Comparison of ENCODE assay signal across 9 cellular contexts in the genomic region with DNA sequence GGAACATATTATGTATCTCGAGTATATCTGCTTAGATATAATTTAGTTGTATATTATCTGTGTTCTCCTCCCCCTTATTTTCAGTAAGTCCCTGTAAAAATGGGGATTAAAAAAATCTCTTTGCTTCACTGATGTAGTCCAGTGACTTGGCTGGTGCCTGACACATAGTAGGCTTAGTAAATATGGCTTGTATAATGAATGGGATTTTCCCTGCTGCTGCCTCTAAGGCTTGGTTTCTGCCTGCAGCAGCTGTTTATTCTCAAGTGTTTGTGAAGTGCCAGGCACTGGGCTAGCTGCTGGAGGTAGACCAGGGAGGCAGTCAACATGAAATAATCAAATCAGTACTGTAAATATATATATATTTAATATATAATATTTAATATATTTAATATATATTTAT. TPM values are rescaled to one million over a fixed set of nuclear protein-coding genes. Genes with fewer than 3 reads are reported as not detected.
DNase-seq lines count a peak whose midpoint lies in the region; ATAC-seq and TF ChIP-seq lines count a peak whose summit lies in the region.
"Had no signal": no experiment of that assay in that cellular context is flagged by ENCODE, and none has a peak within 500 bp of the region (broad histone marks: within the 10 kb centered on the region; RNA-seq: fewer than 3 reads in every experiment).

No MANE protein-coding gene starts in this region.

- BruUV-seq in Calu3 (replicated peaks; lab: Mats Ljungman, UMichigan) = no TSS peak

- intact Hi-C loops in Calu3 (cut with micrococcal nuclease; ENCODE audit: unreplicated experiment) = loop anchor here (2.0 kb wide), 1 partner anchor 38 kb away; no protein-coding TSS in a partner anchor

- peaks cover 20% of the 10 kb centered on the region for H3K4me1 ChIP-seq in CD4-positive, CD25-positive, alpha-beta regulatory T cell (ENCODE audit: control insufficient read depth, insufficient read depth, low read length, poor library complexity, severe bottlenecking)

- no peaks in the 10 kb centered on the region for H3K27me3 ChIP-seq in CD4-positive, CD25-positive, alpha-beta regulatory T cell (ENCODE audit: control insufficient read depth, insufficient read depth, low read length)
- no peaks in the 10 kb centered on the region for H3K27me3 ChIP-seq in WERI-Rb-1 (ENCODE audit: insufficient read depth, low read depth, severe bottlenecking)

- H3K4me1 Mint-ChIP-seq in CD4-positive, CD25-positive, alpha-beta regulatory T cell = peaks cover 6 to 30% (median 9%) of the 10 kb centered on the region in 4 donors
- H3K4me1 Mint-ChIP-seq in Calu3 (ENCODE audit: low read depth, unreplicated experiment) (peaks cover 11% of the 10 kb centered on the region), brain (peaks cover 20% of the 10 kb centered on the region)

- no peaks in the 10 kb centered on the region for H3K36me3 ChIP-seq in CD4-positive, CD25-positive, alpha-beta regulatory T cell (ENCODE audit: control insufficient read depth, insufficient read depth, low read length)
- H3K36me3 ChIP-seq in WERI-Rb-1 = no peaks in the 10 kb centered on the region; the same call in 1 of the 2 replicates

- H3K4me3 Mint-ChIP-seq in CD4-positive, CD25-positive, alpha-beta regulatory T cell = peak overlapping the region; percentile 90 to 99 (median 94)
- H3K4me3 Mint-ChIP-seq in Calu3 (ENCODE audit: low read depth, unreplicated experiment) (peak overlapping the region; percentile 97), brain (peak overlapping the region; percentile 88 to 97 (median 92))

- H3K9me3 Mint-ChIP-seq in CD4-positive, CD25-positive, alpha-beta regulatory T cell = no peaks in the 10 kb centered on the region
- H3K9me3 Mint-ChIP-seq in Calu3 (ENCODE audit: low read depth, unreplicated experiment) (no peaks in the 10 kb centered on the region), brain (no peaks in the 10 kb centered on the region)

- no peak for DNase-seq in CD4-positive, CD25-positive, alpha-beta regulatory T cell
- DNase-seq in Calu3 (no peak), NCI-H345 (lab: John Stamatoyannopoulos, UW) (peak; percentile 76), WERI-Rb-1 (no peak), midbrain (lab: John Stamatoyannopoulos, UW) (no peak), glomerular visceral epithelial cell (ENCODE audit: extremely low spot score) (no peak)
- DNase-seq: anterior cingulate cortex had no signal

- no peaks in the 10 kb centered on the region for H3K9me3 ChIP-seq in CD4-positive, CD25-positive, alpha-beta regulatory T cell (ENCODE audit: control insufficient read depth in 2 of 2, low read length in 2 of 2)
- H3K9me3 ChIP-seq in WERI-Rb-1 (ENCODE audit: severe bottlenecking) = no peaks in the 10 kb centered on the region

- H3K36me3 Mint-ChIP-seq in CD4-positive, CD25-positive, alpha-beta regulatory T cell = no peaks in the 10 kb centered on the region
- H3K36me3 Mint-ChIP-seq in Calu3 (ENCODE audit: insufficient read depth, unreplicated experiment) (peaks cover 32% of the 10 kb centered on the region), brain (no peaks in the 10 kb centered on the region)

- no peak overlapping the region for H3K4me3 ChIP-seq in CD4-positive, CD25-positive, alpha-beta regulatory T cell (ENCODE audit: low read depth, low read length)
- no peak overlapping the region for H3K4me3 ChIP-seq in WERI-Rb-1 (ENCODE audit: low read depth, low read length)

- no peak overlapping the region for H3K27ac ChIP-seq in CD4-positive, CD25-positive, alpha-beta regulatory T cell (ENCODE audit: insufficient read depth, low read length, poor library complexity, severe bottlenecking)
- H3K27ac ChIP-seq in WERI-Rb-1 = no peak overlapping the region

- ATAC-seq in CD4-positive, CD25-positive, alpha-beta regulatory T cell (ENCODE audit: low read depth in 2 of 2) = no peak
- ATAC-seq in HG03139 (IDR thresholded peaks at IDR 0.05; ENCODE audit: unreplicated experiment) = no peak

- CTCF ChIA-PET in Calu3 (lab: Charles Lee) = no interaction called here

- H3K27ac Mint-ChIP-seq in CD4-positive, CD25-positive, alpha-beta regulatory T cell = peak overlapping the region; percentile 59 to 96 (median 74)
- H3K27ac Mint-ChIP-seq in Calu3 (ENCODE audit: unreplicated experiment) (peak overlapping the region; percentile 77), brain (peak overlapping the region; percentile 93 to 98 (median 95))

- no peaks in the 10 kb centered on the region for H3K27me3 Mint-ChIP-seq in CD4-positive, CD25-positive, alpha-beta regulatory T cell
- H3K27me3 Mint-ChIP-seq in Calu3 (ENCODE audit: unreplicated experiment) (no peaks in the 10 kb centered on the region), brain (no peaks in the 10 kb centered on the region)

- no peak for TF ChIP-seq CTCF in Calu3 (IDR thresholded peaks at IDR 0.05; ENCODE audit: unreplicated experiment)
- no peak for TF ChIP-seq CTCF in brain (conservative IDR thresholded peaks at IDR 0.05)
- TF ChIP-seq CTCF in WERI-Rb-1 (IDR thresholded peaks at IDR 0.05; ENCODE audit: low read depth, low read length) = no peak

RNA-seq across cellular contexts. Expression of a gene that starts 1.6 kb away (rescaled TPM):
- total RNA-seq in CD4-positive, CD25-positive, alpha-beta regulatory T cell = 14.9 TPM
- polyA plus RNA-seq in CD4-positive, CD25-positive, alpha-beta regulatory T cell = 1 to 10 TPM; 6.7 to 9.8 (median 8.0) TPM
- total RNA-seq in Calu3 (2022) = 22.6 and 25.6 TPM in 2 replicates
- 20.7 TPM for polyA plus RNA-seq in brain (ENCODE audit: insufficient read depth, low read depth, low replicate concordance)
